Comparison of ENCODE assay signal across 1 cellular context in the genomic region with DNA sequence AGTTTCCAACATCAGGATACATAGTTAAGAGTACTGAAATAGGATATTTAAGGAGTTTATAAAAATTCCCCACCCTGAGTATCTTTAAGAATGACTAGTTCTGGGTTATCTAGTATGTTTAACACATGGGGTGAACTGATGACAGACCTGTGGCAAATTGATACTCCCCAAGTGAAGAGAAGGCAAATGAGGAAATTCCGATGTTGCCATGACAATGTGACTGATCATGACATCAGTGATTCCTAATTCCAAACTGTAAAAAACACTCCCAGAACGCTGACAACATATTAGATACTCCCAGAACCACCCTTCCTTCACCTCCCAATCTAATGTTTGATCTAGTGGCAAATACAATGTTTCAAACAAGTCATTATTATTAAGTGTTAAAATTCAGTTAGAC.
TF ChIP-seq lines count a peak whose summit lies in the region.

No MANE protein-coding gene starts in this region.

TF ChIP-seq in H1, 55 proteins besides CTCF, POLR2A, EP300 and RAD21 (continued from another document):
- TF ChIP-seq, protein P1, sequence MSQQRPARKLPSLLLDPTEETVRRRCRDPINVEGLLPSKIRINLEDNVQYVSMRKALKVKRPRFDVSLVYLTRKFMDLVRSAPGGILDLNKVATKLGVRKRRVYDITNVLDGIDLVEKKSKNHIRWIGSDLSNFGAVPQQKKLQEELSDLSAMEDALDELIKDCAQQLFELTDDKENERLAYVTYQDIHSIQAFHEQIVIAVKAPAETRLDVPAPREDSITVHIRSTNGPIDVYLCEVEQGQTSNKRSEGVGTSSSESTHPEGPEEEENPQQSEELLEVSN (IDR thresholded peaks at IDR 0.05): no peak
- TF ChIP-seq KDM5A (IDR thresholded peaks at IDR 0.05; ENCODE audit: low read length) (no peak), RXRA (IDR thresholded peaks at IDR 0.05; ENCODE audit: insufficient read depth, low read depth, low read length) (no peak), KDM4A (IDR thresholded peaks at IDR 0.05; ENCODE audit: low read depth, low read length, severe bottlenecking) (no peak), CHD1 (IDR thresholded peaks at IDR 0.05; ENCODE audit: low read depth, low read length) (no peak), NANOG (IDR thresholded peaks at IDR 0.05; ENCODE audit: insufficient read depth, low read depth, low read length, poor library complexity, severe bottlenecking) (no peak), SP4 (IDR thresholded peaks at IDR 0.05; ENCODE audit: low read length) (no peak), ASH2L (IDR thresholded peaks at IDR 0.05; ENCODE audit: low read length) (no peak), RNF2 (IDR thresholded peaks at IDR 0.05; ENCODE audit: borderline replicate concordance, low read depth, low read length, missing control alignments, poor library complexity, severe bottlenecking) (no peak), RFX5 (IDR thresholded peaks at IDR 0.05; ENCODE audit: borderline replicate concordance, low read depth, low read length) (no peak), CHD2 (IDR thresholded peaks at IDR 0.05; ENCODE audit: low read length) (no peak), SAP30 (IDR thresholded peaks at IDR 0.05; ENCODE audit: insufficient read depth, insufficient replicate concordance, low read length) (no peak), KDM1A (IDR thresholded peaks at IDR 0.05; ENCODE audit: borderline replicate concordance, low read length) (no peak), JUND (IDR thresholded peaks at IDR 0.05; ENCODE audit: low read length) (no peak), TEAD4 (IDR thresholded peaks at IDR 0.05; ENCODE audit: low read depth, low read length) (no peak), ZNF274 (IDR thresholded peaks at IDR 0.05; ENCODE audit: borderline replicate concordance, extremely low read depth, low read length) (no peak), GABPA (IDR thresholded peaks at IDR 0.05; ENCODE audit: borderline replicate concordance, insufficient read depth, low read length) (no peak), BRCA1 (IDR thresholded peaks at IDR 0.05; ENCODE audit: low read depth, low read length) (no peak)
TF ChIP-seq in H1: peak in this region for 0.
